In genomic region chr22:25110846-25111578, GRCh38 we compare ENCODE assay signal across 8 cellular contexts.
DNase-seq lines count a peak whose midpoint lies in the region; ATAC-seq and TF ChIP-seq lines count a peak whose summit lies in the region.

No MANE protein-coding gene starts in this region.

- H3K4me3 Mint-ChIP-seq in IgD-negative memory B cell: peak overlapping the region; percentile 39 to 95 (median 86)
- peak overlapping the region; percentile 84 to 94 for H3K4me3 Mint-ChIP-seq in stimulated activated naive CD8-positive, alpha-beta T cell treated with anti-CD3 and anti-CD28 coated beads, Interleukin-15, amount 100 ng/mL, for 72 hours

- H3K36me3 ChIP-seq in DND-41 (ENCODE audit: insufficient read depth, low read length) (no peaks in the 10 kb centered on the region), neural cell (ENCODE audit: insufficient read depth, low read length) (no peaks in the 10 kb centered on the region)

- peak overlapping the region in 2 of 3 donors; percentile 59 to 93 for H3K27ac Mint-ChIP-seq in IgD-negative memory B cell
- peak overlapping the region in 1 of 2 donors; percentile 95 for H3K27ac Mint-ChIP-seq in stimulated activated naive CD8-positive, alpha-beta T cell treated with anti-CD3 and anti-CD28 coated beads, Interleukin-15, amount 100 ng/mL, for 72 hours

- TF ChIP-seq RAD21 in neural cell (conservative IDR thresholded peaks at IDR 0.05): peak; percentile 76

- H3K9me3 Mint-ChIP-seq in IgD-negative memory B cell: peaks cover 0 to 6% (median 0%) of the 10 kb centered on the region in 3 donors
- H3K9me3 Mint-ChIP-seq in stimulated activated naive CD8-positive, alpha-beta T cell treated with anti-CD3 and anti-CD28 coated beads, Interleukin-15, amount 100 ng/mL, for 72 hours: no peaks in the 10 kb centered on the region

- no peaks in the 10 kb centered on the region for H3F3A ChIP-seq in neural cell (ENCODE audit: insufficient read depth, low read length, poor library complexity, severe bottlenecking)

- no peaks in the 10 kb centered on the region for H3K79me2 ChIP-seq in DND-41 (ENCODE audit: insufficient read depth, low read length)
- H3K79me2 ChIP-seq in neural cell (replicated peaks; ENCODE audit: insufficient read depth, low read length): no peaks in the 10 kb centered on the region

- peak overlapping the region in 1 of 2 experiments; percentile 50; a peak in 2 of 4 replicates for H3K4me3 ChIP-seq in DND-41 (ENCODE audit: low read depth in 1 of 2, low read length in 2 of 2)
- peak overlapping the region; percentile 58 for H3K4me3 ChIP-seq in fibroblast of villous mesenchyme (ENCODE audit: low read depth, low read length)
- H3K4me3 ChIP-seq in neural cell (ENCODE audit: low read length): peak overlapping the region; percentile 73

- peaks cover 32% of the 10 kb centered on the region for H3K27me3 Mint-ChIP-seq in IgD-negative memory B cell
- H3K27me3 Mint-ChIP-seq in stimulated activated naive CD8-positive, alpha-beta T cell treated with anti-CD3 and anti-CD28 coated beads, Interleukin-15, amount 100 ng/mL, for 72 hours: no peaks in the 10 kb centered on the region

- no peaks in the 10 kb centered on the region for H3K9me2 ChIP-seq in neural cell (ENCODE audit: insufficient read depth, low read length)

- H3K9me3 ChIP-seq in DND-41 (ENCODE audit: insufficient read depth, low read length, severe bottlenecking) (no peaks in the 10 kb centered on the region), neural cell (ENCODE audit: low read length) (no peaks in the 10 kb centered on the region)

- H3K4me2 ChIP-seq in DND-41 (ENCODE audit: insufficient read depth, low read length) (peak overlapping the region; percentile 66), neural cell (ENCODE audit: low read length) (peak overlapping the region; percentile 66)

- DNase-seq in DND-41 (peak; percentile 53), RPMI8226 (peak; percentile 78), activated gamma-delta T cell (lab: John Stamatoyannopoulos, UW) (peak; percentile 23), fibroblast of villous mesenchyme (ENCODE audit: low read depth) (peak; percentile 72)
- DNase-seq in stimulated activated naive CD8-positive, alpha-beta T cell treated with anti-CD3 and anti-CD28 coated beads, Interleukin-15, amount 100 ng/mL, for 72 hours: peak; percentile 48 to 51

- peaks cover 0 to 7% (median 0%) of the 10 kb centered on the region in 3 donors for H3K4me1 Mint-ChIP-seq in IgD-negative memory B cell
- peaks cover 53% of the 10 kb centered on the region for H3K4me1 Mint-ChIP-seq in stimulated activated naive CD8-positive, alpha-beta T cell treated with anti-CD3 and anti-CD28 coated beads, Interleukin-15, amount 100 ng/mL, for 72 hours

- H4K20me1 ChIP-seq in DND-41 (ENCODE audit: insufficient read depth, low read length): peaks cover 11% of the 10 kb centered on the region
- no peaks in the 10 kb centered on the region for H4K20me1 ChIP-seq in neural cell (ENCODE audit: insufficient read depth)

- peaks cover 10% of the 10 kb centered on the region for H3K4me1 ChIP-seq in DND-41 (ENCODE audit: insufficient read depth, low read length)

- H2AFZ ChIP-seq in DND-41 (ENCODE audit: low read depth, low read length) (peak overlapping the region; percentile 69), neural cell (ENCODE audit: low read depth, low read length) (peak overlapping the region; percentile 52)

- H3K27ac ChIP-seq in DND-41 (ENCODE audit: low read length) (no peak overlapping the region), neural cell (ENCODE audit: low read length) (peak overlapping the region; percentile 83)

- ATAC-seq in DND-41 (ENCODE audit: insufficient read depth, low read depth) (peak; percentile 86), GM18867 (IDR thresholded peaks at IDR 0.05; ENCODE audit: unreplicated experiment) (no peak)
- peak; percentile 86 for ATAC-seq in stimulated activated naive CD8-positive, alpha-beta T cell treated with anti-CD3 and anti-CD28 coated beads, Interleukin-15, amount 100 ng/mL, for 72 hours

- peak; percentile 70 for TF ChIP-seq EP300 in neural cell (conservative IDR thresholded peaks at IDR 0.05; ENCODE audit: poor library complexity, severe bottlenecking)

- H3K9ac ChIP-seq in DND-41 (ENCODE audit: low read depth, low read length): peak overlapping the region; percentile 21
- peak overlapping the region; percentile 84 for H3K9ac ChIP-seq in neural cell (ENCODE audit: low read length)

- peaks cover 41% of the 10 kb centered on the region for H3K27me3 ChIP-seq in DND-41 (ENCODE audit: insufficient read depth, low read length, poor library complexity)
- no peaks in the 10 kb centered on the region for H3K27me3 ChIP-seq in neural cell (ENCODE audit: insufficient read depth, low read depth, low read length)

- peaks cover 1% of the 10 kb centered on the region for H3K36me3 Mint-ChIP-seq in IgD-negative memory B cell

- TF ChIP-seq CTCF in DND-41 (IDR thresholded peaks at IDR 0.05; ENCODE audit: borderline replicate concordance, extremely low read depth, low read length, poor library complexity, severe bottlenecking) (peak; percentile 60), fibroblast of villous mesenchyme (IDR thresholded peaks at IDR 0.05; ENCODE audit: insufficient read depth, low read depth, low read length) (peak; percentile 57), neural cell (IDR thresholded peaks at IDR 0.05; ENCODE audit: poor library complexity, severe bottlenecking) (peak; percentile 78)

TF ChIP-seq in neural cell, 6 proteins besides CTCF, POLR2A, EP300 and RAD21:
- TF ChIP-seq REST (IDR thresholded peaks at IDR 0.05; ENCODE audit: borderline replicate concordance): no peak
- peak; percentile 95 for TF ChIP-seq MXI1 (conservative IDR thresholded peaks at IDR 0.05; ENCODE audit: poor library complexity, severe bottlenecking)
- no peak for TF ChIP-seq EZH2 (IDR thresholded peaks at IDR 0.05; ENCODE audit: borderline replicate concordance, insufficient read depth, low read length, poor library complexity, severe bottlenecking)
- TF ChIP-seq TAF1 (IDR thresholded peaks at IDR 0.05; ENCODE audit: low read depth): peak; percentile 37
- peak; percentile 54 for TF ChIP-seq POLR2AphosphoS5 (IDR thresholded peaks at IDR 0.05)
- TF ChIP-seq SMC3 (conservative IDR thresholded peaks at IDR 0.05; ENCODE audit: poor library complexity): peak; percentile 82
TF ChIP-seq in neural cell: peak in this region for 4.

Comparison
In these comparisons a context has a peak if more than half of its experiments do, and no peak if none do; other contexts are left out.
1. DNase-seq: peak in every context shown above with its lines; median percentile 78 in RPMI8226; 72 in fibroblast of villous mesenchyme; 53 in DND-41; 50 in stimulated activated naive CD8-positive, alpha-beta T cell treated with anti-CD3 and anti-CD28 coated beads, Interleukin-15, amount 100 ng/mL, for 72 hours; 23 in activated gamma-delta T cell.